Comparison of ENCODE assay signal across 1 cellular context in genomic region chr6:63635563-63636515, GRCh38.
TF ChIP-seq lines count a peak whose summit lies in the region.

PHF3 (plus strand) TSS chr6:63635802; CDS start chr6:63646552, 10,750 bp downstream.

TF ChIP-seq in HepG2, 621 proteins besides CTCF, POLR2A, EP300 and RAD21 (continued from another document and continues in another):
- TF ChIP-seq HOMEZ (CRISPR knock-in tag; IDR thresholded peaks at IDR 0.05; ENCODE audit: low read depth) (no peak; the same call in 1 of the 2 replicates), ATF7-NPFF (CRISPR knock-in tag; IDR thresholded peaks at IDR 0.05; ENCODE audit: low read depth) (peak; percentile 99), CREB3 (CRISPR knock-in tag; IDR thresholded peaks at IDR 0.05) (peak; percentile 92; the same call in 1 of the 2 replicates), RFX3 (CRISPR knock-in tag; IDR thresholded peaks at IDR 0.05) (no peak), HMG20A (CRISPR knock-in tag; IDR thresholded peaks at IDR 0.05; ENCODE audit: borderline replicate concordance) (peak; percentile 59), TFDP2 (CRISPR knock-in tag; IDR thresholded peaks at IDR 0.05) (peak; percentile 94), TGIF2 (CRISPR knock-in tag; IDR thresholded peaks at IDR 0.05) (peak; percentile 76; the same call in 1 of the 2 replicates), POLR2AphosphoS2 (IDR thresholded peaks at IDR 0.05; ENCODE audit: low read depth, low read length) (no peak), DDIT3 (CRISPR knock-in tag; IDR thresholded peaks at IDR 0.05) (no peak), ZNF646 (CRISPR knock-in tag; IDR thresholded peaks at IDR 0.05) (0 out of 2 replicates have a peak, but pooled peaks have one; percentile 43), ZNF512B (CRISPR knock-in tag; IDR thresholded peaks at IDR 0.05; ENCODE audit: borderline replicate concordance) (0 out of 2 replicates have a peak, but pooled peaks have one; percentile 64), ZNF431 (CRISPR knock-in tag; IDR thresholded peaks at IDR 0.05; ENCODE audit: borderline replicate concordance, low read depth) (peak; percentile 98), ZNF746 (CRISPR knock-in tag; IDR thresholded peaks at IDR 0.05) (peak; percentile 90), ZNF318 (CRISPR knock-in tag; IDR thresholded peaks at IDR 0.05) (peak; percentile 93; the same call in 1 of the 2 replicates), ZNF577 (CRISPR knock-in tag; IDR thresholded peaks at IDR 0.05; ENCODE audit: borderline replicate concordance, low read depth) (peak; percentile 72; the same call in 1 of the 2 replicates), ZBED4 (CRISPR knock-in tag; IDR thresholded peaks at IDR 0.05; ENCODE audit: borderline replicate concordance) (peak; percentile 92; the same call in 1 of the 2 replicates), ZBTB8A (CRISPR knock-in tag; IDR thresholded peaks at IDR 0.05; ENCODE audit: borderline replicate concordance, low read depth) (peak; percentile 89; the same call in 1 of the 2 replicates), BRD4 (CRISPR knock-in tag; IDR thresholded peaks at IDR 0.05) (peak; percentile 89; the same call in 1 of the 2 replicates), MAFG (CRISPR knock-in tag; IDR thresholded peaks at IDR 0.05) (peak; percentile 60; the same call in 1 of the 2 replicates), TOE1 (CRISPR knock-in tag; IDR thresholded peaks at IDR 0.05) (peak; percentile 65), ZSCAN30 (CRISPR knock-in tag; IDR thresholded peaks at IDR 0.05) (peak; percentile 99)
